In genomic region chr6:131688286-131688685, GRCh38 we compare ENCODE assay signal across 11 cellular contexts. TPM values are rescaled to one million over a fixed set of nuclear protein-coding genes. Genes with fewer than 3 reads are reported as not detected.
A peak's percentile ranks its signal among the peaks of the same experiment; 100 is the strongest.
DNase-seq lines count a peak whose midpoint lies in the region; ATAC-seq and TF ChIP-seq lines count a peak whose summit lies in the region.
"Had no signal": no experiment of that assay in that cellular context is flagged by ENCODE, and none has a peak within 500 bp of the region (broad histone marks: within the 10 kb centered on the region; RNA-seq: fewer than 3 reads in every experiment).

No MANE protein-coding gene starts in this region.

- H3K27ac ChIP-seq in GM23248 (no peak overlapping the region), tibial nerve (no peak overlapping the region)

- in situ Hi-C loops in GM23248 (cut with MboI), result loop anchor here (25.0 kb wide), 1 partner anchor 549 kb away; no protein-coding TSS in a partner anchor

- no peaks in the 10 kb centered on the region for H3K27me3 ChIP-seq in GM23248 (replicated peaks; ENCODE audit: insufficient read depth)
- H3K27me3 ChIP-seq in tibial nerve, result no peaks in the 10 kb centered on the region

- no peaks in the 10 kb centered on the region for H3K79me2 ChIP-seq in GM23248 (ENCODE audit: insufficient read depth)

- ATAC-seq in HG03432 (IDR thresholded peaks at IDR 0.05; ENCODE audit: unreplicated experiment), result peak; percentile 72
- ATAC-seq in stimulated activated naive B cell treated with anti-CD40 and anti-IgM and Interleukin-4, amounts not matched to agents 10 μg/mL and 1 μg/mL and 100 μg/mL, for 72 hours (replicated peaks), result peak; percentile 66 to 70
- ATAC-seq: T-cell had no signal

- H3K9me3 ChIP-seq in GM23248 (ENCODE audit: low read depth) (no peaks in the 10 kb centered on the region), tibial nerve (no peaks in the 10 kb centered on the region)

- no peaks in the 10 kb centered on the region for H3K9me3 Mint-ChIP-seq in activated CD4-positive, alpha-beta memory T cell treated with anti-CD3 and anti-CD28 coated beads for 36 hours
- H3K9me3 Mint-ChIP-seq in activated CD4-positive, alpha-beta memory T cell treated with anti-CD3 and anti-CD28 coated beads, Interleukin-2, amount 10 ng/mL, durations not matched to agents 7 days and 5 days, result no peaks in the 10 kb centered on the region
- H3K9me3 Mint-ChIP-seq in stimulated activated naive B cell treated with anti-CD40 and anti-IgM and Interleukin-4, amounts not matched to agents 10 μg/mL and 1 μg/mL and 100 μg/mL, for 72 hours, result peaks cover 0 to 3% of the 10 kb centered on the region in 2 donors
- H3K9me3 Mint-ChIP-seq: immature natural killer cell, T-cell had no signal

- H3K9ac ChIP-seq in GM23248, result no peak overlapping the region

- H3K36me3 ChIP-seq in GM23248 (ENCODE audit: low read depth), result no peaks in the 10 kb centered on the region
- no peaks in the 10 kb centered on the region for H3K36me3 ChIP-seq in tibial nerve

- 0 out of 2 replicates have a peak overlapping the region, but pooled peaks have one; percentile 21 for H2AFZ ChIP-seq in GM23248

- POLR2A ChIA-PET in activated CD4-positive, alpha-beta memory T cell treated with anti-CD3 and anti-CD28 coated beads for 36 hours (lab: Charles Lee), result no interaction called here
- POLR2A ChIA-PET in activated CD4-positive, alpha-beta memory T cell treated with anti-CD3 and anti-CD28 coated beads, Interleukin-2, amount 10 ng/mL, durations not matched to agents 7 days and 5 days (lab: Charles Lee), result no interaction called here

- H3K27ac Mint-ChIP-seq in activated CD4-positive, alpha-beta memory T cell treated with anti-CD3 and anti-CD28 coated beads for 36 hours, result peak overlapping the region; percentile 34
- no peak overlapping the region for H3K27ac Mint-ChIP-seq in activated CD4-positive, alpha-beta memory T cell treated with anti-CD3 and anti-CD28 coated beads, Interleukin-2, amount 10 ng/mL, durations not matched to agents 7 days and 5 days
- peak overlapping the region; percentile 97 for H3K27ac Mint-ChIP-seq in stimulated activated naive B cell treated with anti-CD40 and anti-IgM and Interleukin-4, amounts not matched to agents 10 μg/mL and 1 μg/mL and 100 μg/mL, for 72 hours
- H3K27ac Mint-ChIP-seq: immature natural killer cell had no signal

- no peak for TF ChIP-seq EP300 in tibial nerve (IDR thresholded peaks at IDR 0.05)

- no peak overlapping the region for H3K4me3 Mint-ChIP-seq in activated CD4-positive, alpha-beta memory T cell treated with anti-CD3 and anti-CD28 coated beads for 36 hours
- H3K4me3 Mint-ChIP-seq in activated CD4-positive, alpha-beta memory T cell treated with anti-CD3 and anti-CD28 coated beads, Interleukin-2, amount 10 ng/mL, durations not matched to agents 7 days and 5 days, result no peak overlapping the region
- H3K4me3 Mint-ChIP-seq in stimulated activated naive B cell treated with anti-CD40 and anti-IgM and Interleukin-4, amounts not matched to agents 10 μg/mL and 1 μg/mL and 100 μg/mL, for 72 hours, result peak overlapping the region; percentile 60 to 66
- H3K4me3 Mint-ChIP-seq: immature natural killer cell, T-cell had no signal

- H3K4me3 ChIP-seq in GM23248, result no peak overlapping the region
- no peak overlapping the region for H3K4me3 ChIP-seq in tibial nerve

- DNase-seq in activated CD4-positive, alpha-beta memory T cell treated with anti-CD3 and anti-CD28 coated beads for 36 hours, result no peak
- DNase-seq in activated CD4-positive, alpha-beta memory T cell treated with anti-CD3 and anti-CD28 coated beads, Interleukin-2, amount 10 ng/mL, durations not matched to agents 7 days and 5 days, result no peak
- DNase-seq in GM23248 (no peak), SW480 (ENCODE audit: low spot score) (no peak), AG08395 (ENCODE audit: low spot score) (no peak), tibial nerve (ENCODE audit: low spot score in 2 of 2) (no peak)
- peak; percentile 47 for DNase-seq in stimulated activated naive B cell treated with anti-CD40 and anti-IgM and Interleukin-4, amounts not matched to agents 10 μg/mL and 1 μg/mL and 100 μg/mL, for 72 hours
- DNase-seq: immature natural killer cell, T-cell had no signal

- H3K27me3 Mint-ChIP-seq in activated CD4-positive, alpha-beta memory T cell treated with anti-CD3 and anti-CD28 coated beads for 36 hours, result no peaks in the 10 kb centered on the region
- H3K27me3 Mint-ChIP-seq in activated CD4-positive, alpha-beta memory T cell treated with anti-CD3 and anti-CD28 coated beads, Interleukin-2, amount 10 ng/mL, durations not matched to agents 7 days and 5 days, result peaks cover 12% of the 10 kb centered on the region
- H3K27me3 Mint-ChIP-seq in stimulated activated naive B cell treated with anti-CD40 and anti-IgM and Interleukin-4, amounts not matched to agents 10 μg/mL and 1 μg/mL and 100 μg/mL, for 72 hours, result no peaks in the 10 kb centered on the region
- H3K27me3 Mint-ChIP-seq: T-cell had no signal

- no peaks in the 10 kb centered on the region for H3K36me3 Mint-ChIP-seq in activated CD4-positive, alpha-beta memory T cell treated with anti-CD3 and anti-CD28 coated beads for 36 hours
- H3K36me3 Mint-ChIP-seq in activated CD4-positive, alpha-beta memory T cell treated with anti-CD3 and anti-CD28 coated beads, Interleukin-2, amount 10 ng/mL, durations not matched to agents 7 days and 5 days (ENCODE audit: low read depth), result no peaks in the 10 kb centered on the region
- peaks cover 11 to 15% of the 10 kb centered on the region in 2 donors for H3K36me3 Mint-ChIP-seq in stimulated activated naive B cell treated with anti-CD40 and anti-IgM and Interleukin-4, amounts not matched to agents 10 μg/mL and 1 μg/mL and 100 μg/mL, for 72 hours
- H3K36me3 Mint-ChIP-seq: immature natural killer cell had no signal

- H3K9me2 ChIP-seq in GM23248 (ENCODE audit: insufficient read depth), result no peaks in the 10 kb centered on the region

- H3K4me1 Mint-ChIP-seq in activated CD4-positive, alpha-beta memory T cell treated with anti-CD3 and anti-CD28 coated beads for 36 hours (ENCODE audit: low read depth), result peaks cover 18% of the 10 kb centered on the region
- peaks cover 33% of the 10 kb centered on the region for H3K4me1 Mint-ChIP-seq in activated CD4-positive, alpha-beta memory T cell treated with anti-CD3 and anti-CD28 coated beads, Interleukin-2, amount 10 ng/mL, durations not matched to agents 7 days and 5 days
- H3K4me1 Mint-ChIP-seq in stimulated activated naive B cell treated with anti-CD40 and anti-IgM and Interleukin-4, amounts not matched to agents 10 μg/mL and 1 μg/mL and 100 μg/mL, for 72 hours, result peaks cover 35 to 73% of the 10 kb centered on the region in 2 donors

- H4K20me1 ChIP-seq in GM23248 (ENCODE audit: insufficient read depth), result no peaks in the 10 kb centered on the region

- H3K4me1 ChIP-seq in GM23248 (ENCODE audit: insufficient read depth) (no peaks in the 10 kb centered on the region), tibial nerve (no peaks in the 10 kb centered on the region)

- no peak for TF ChIP-seq CTCF in tibial nerve (IDR thresholded peaks at IDR 0.05)

- CTCF ChIA-PET in activated CD4-positive, alpha-beta memory T cell treated with anti-CD3 and anti-CD28 coated beads for 36 hours (lab: Charles Lee), result interaction anchor here (1.0 to 2.4 kb wide), 4 partner anchors 48 to 222 kb away, joined by 3 to 8 read pairs (median 6); partner anchors contain the start of gene MED23
- CTCF ChIA-PET in activated CD4-positive, alpha-beta memory T cell treated with anti-CD3 and anti-CD28 coated beads, Interleukin-2, amount 10 ng/mL, durations not matched to agents 7 days and 5 days (lab: Charles Lee), result no interaction called here

- 58 to 60% methylated on average over 1 of the region's 1 CpG for WGBS in GM23248 (ENCODE audit: low coverage in 1 of 2, low lambda C conversion rate in 2 of 2, missing lambda C conversion rate in 2 of 2), 2 experiments
- WGBS in tibial nerve, 2 donors, result 83 to 91% methylated on average over 1 of the region's 1 CpG

- no peak overlapping the region for H3K4me2 ChIP-seq in GM23248 (ENCODE audit: unreplicated experiment)

- no peak for TF ChIP-seq POLR2A in tibial nerve (IDR thresholded peaks at IDR 0.05)

- H3F3A ChIP-seq in GM23248 (ENCODE audit: insufficient read depth), result no peaks in the 10 kb centered on the region

- intact Hi-C loops in activated CD4-positive, alpha-beta memory T cell treated with anti-CD3 and anti-CD28 coated beads for 36 hours (cut with micrococcal nuclease), result loop anchor here (1.0 to 5.0 kb wide), 6 partner anchors 48 to 809 kb away; partner anchors contain the start of genes ENPP1 and MED23

RNA-seq across cellular contexts. Expression of gene OR2A4, which starts 12.9 kb away (rescaled TPM):
- not detected for total RNA-seq in activated CD4-positive, alpha-beta memory T cell treated with anti-CD3 and anti-CD28 coated beads for 36 hours
- total RNA-seq in activated CD4-positive, alpha-beta memory T cell treated with anti-CD3 and anti-CD28 coated beads, Interleukin-2, amount 10 ng/mL, durations not matched to agents 7 days and 5 days, result not detected
- total RNA-seq in GM23248 (2014; rRNA removed; shearing (Covaris generic)), result not detected in 2 replicates
- not detected in 2 replicates for polyA plus RNA-seq in GM23248 (2016; fragmentation: Nextera tagmentation; extraction: Ambion mirVana)
- total RNA-seq in tibial nerve, result not detected
- total RNA-seq: osteocyte, T-cell had no signal
- polyA plus RNA-seq: immature natural killer cell had no signal

RNA-seq across cellular contexts. Expression of gene CTAGE9, which starts 22.5 kb away (rescaled TPM):
- total RNA-seq in activated CD4-positive, alpha-beta memory T cell treated with anti-CD3 and anti-CD28 coated beads for 36 hours, result not detected
- total RNA-seq in activated CD4-positive, alpha-beta memory T cell treated with anti-CD3 and anti-CD28 coated beads, Interleukin-2, amount 10 ng/mL, durations not matched to agents 7 days and 5 days, result not detected
- total RNA-seq in GM23248 (2014; rRNA removed; shearing (Covaris generic)), result not detected in 2 replicates
- polyA plus RNA-seq in GM23248 (2016; fragmentation: Nextera tagmentation; extraction: Ambion mirVana), result not detected in 2 replicates
- not detected for total RNA-seq in tibial nerve
- total RNA-seq: osteocyte, T-cell had no signal
- polyA plus RNA-seq: immature natural killer cell had no signal

RNA-seq across cellular contexts. Expression of gene ENPP3, which starts 51.2 kb away (rescaled TPM):
- under 1 TPM; 0.82 to 0.86 TPM for total RNA-seq in activated CD4-positive, alpha-beta memory T cell treated with anti-CD3 and anti-CD28 coated beads for 36 hours
- under 1 TPM; 0.38 to 0.45 TPM for total RNA-seq in activated CD4-positive, alpha-beta memory T cell treated with anti-CD3 and anti-CD28 coated beads, Interleukin-2, amount 10 ng/mL, durations not matched to agents 7 days and 5 days
- not detected in 2 replicates for total RNA-seq in GM23248 (2014; rRNA removed; shearing (Covaris generic))
- not detected in 2 replicates for polyA plus RNA-seq in GM23248 (2016; fragmentation: Nextera tagmentation; extraction: Ambion mirVana)
- total RNA-seq in tibial nerve, result 1 to 10 TPM in 3 of 4 donors, under 1 TPM in 1; 0.66 to 5.3 (median 1.3) TPM
- total RNA-seq: osteocyte had no signal

Comparison
In these comparisons a context has a peak if more than half of its experiments do, and no peak if none do; other contexts are left out.
1. H3K4me3 Mint-ChIP-seq: peak in stimulated activated naive B cell treated with anti-CD40 and anti-IgM and Interleukin-4, amounts not matched to agents 10 μg/mL and 1 μg/mL and 100 μg/mL, for 72 hours (2 of 2); none in activated CD4-positive, alpha-beta memory T cell treated with anti-CD3 and anti-CD28 coated beads for 36 hours (single experiment) and activated CD4-positive, alpha-beta memory T cell treated with anti-CD3 and anti-CD28 coated beads, Interleukin-2, amount 10 ng/mL, durations not matched to agents 7 days and 5 days (single experiment).